ENCODE assay signal across 17 cellular contexts in genomic region chr11:116600930-116601329, GRCh38.
DNase-seq lines count a peak whose midpoint lies in the region; ATAC-seq and TF ChIP-seq lines count a peak whose summit lies in the region.
"Had no signal": no experiment of that assay in that cellular context is flagged by ENCODE, and none has a peak within 500 bp of the region (broad histone marks: within the 10 kb centered on the region; RNA-seq: fewer than 3 reads in every experiment).

No MANE protein-coding gene starts in this region.

- no peak overlapping the region for H3K9ac ChIP-seq in endodermal cell (ENCODE audit: extremely low read depth, low read length, poor library complexity, severe bottlenecking)

- 91 to 96% methylated on average over 4 of the region's 4 CpGs for WGBS in endodermal cell (ENCODE audit: insufficient coverage in 1 of 2, insufficient read length in 1 of 2), 2 experiments
- WGBS in suprapubic skin, result 89% methylated on average over 4 of the region's 4 CpGs

- TF ChIP-seq CTCF in endodermal cell (conservative IDR thresholded peaks at IDR 0.05), result no peak
- no peak for TF ChIP-seq CTCF in suprapubic skin (IDR thresholded peaks at IDR 0.05)

- H3K4me1 Mint-ChIP-seq in endodermal cell, result peaks cover 7% of the 10 kb centered on the region
- H3K4me1 Mint-ChIP-seq: CD4-positive, CD25-positive, alpha-beta regulatory T cell had no signal

- H3K27me3 Mint-ChIP-seq in endodermal cell (ENCODE audit: insufficient read depth), result peaks cover 12% of the 10 kb centered on the region

- H3K27me3 ChIP-seq in endodermal cell (ENCODE audit: control insufficient read depth, insufficient read depth, low read length, poor library complexity, severe bottlenecking) (no peaks in the 10 kb centered on the region), suprapubic skin (peaks cover 28% of the 10 kb centered on the region)
- H3K27me3 ChIP-seq: BE2C, SJSA1 had no signal

- no peak overlapping the region for H3K27ac ChIP-seq in endodermal cell (ENCODE audit: low read depth, low read length)
- no peak overlapping the region for H3K27ac ChIP-seq in suprapubic skin
- H3K27ac ChIP-seq: PC-9, SJSA1 had no signal

- no peaks in the 10 kb centered on the region for H3K36me3 ChIP-seq in endodermal cell (ENCODE audit: control insufficient read depth, insufficient read depth, low read length)
- H3K36me3 ChIP-seq in suprapubic skin, result no peaks in the 10 kb centered on the region
- H3K36me3 ChIP-seq: BE2C, SJSA1 had no signal

- H3K9me3 ChIP-seq in endodermal cell (ENCODE audit: control insufficient read depth, low read length) (no peaks in the 10 kb centered on the region), suprapubic skin (no peaks in the 10 kb centered on the region)
- H3K9me3 ChIP-seq: BE2C, Caco-2, SJSA1 had no signal

- no peak for ATAC-seq in HG03354 (IDR thresholded peaks at IDR 0.05; ENCODE audit: poor library complexity, severe bottlenecking, unreplicated experiment)

- H3K9me3 Mint-ChIP-seq in endodermal cell, result no peaks in the 10 kb centered on the region

- no peak overlapping the region for H3K4me3 ChIP-seq in endodermal cell (ENCODE audit: low read length)
- H3K4me3 ChIP-seq in suprapubic skin, result no peak overlapping the region
- H3K4me3 ChIP-seq: PC-9, SJSA1 had no signal

- no peak for TF ChIP-seq EP300 in suprapubic skin (IDR thresholded peaks at IDR 0.05)

- TF ChIP-seq POLR2A in suprapubic skin (IDR thresholded peaks at IDR 0.05), result no peak

- no peaks in the 10 kb centered on the region for H3K4me1 ChIP-seq in endodermal cell (ENCODE audit: control insufficient read depth, insufficient read depth, low read length)
- no peaks in the 10 kb centered on the region for H3K4me1 ChIP-seq in suprapubic skin
- H3K4me1 ChIP-seq: SJSA1 had no signal

- H3K36me3 Mint-ChIP-seq in endodermal cell (ENCODE audit: low read depth), result no peaks in the 10 kb centered on the region
- H3K36me3 Mint-ChIP-seq: CD4-positive, CD25-positive, alpha-beta regulatory T cell had no signal

- H3K4me3 Mint-ChIP-seq in endodermal cell, result no peak overlapping the region
- H3K4me3 Mint-ChIP-seq: CD4-positive, CD25-positive, alpha-beta regulatory T cell had no signal

- DNase-seq in activated effector memory CD4-positive, alpha-beta T cell treated with anti-CD3 and anti-CD28 coated beads, Interleukin-2, amount 50 U/mL, for 16 hours, result peak; percentile 5
- no peak for DNase-seq in activated effector memory CD4-positive, alpha-beta T cell treated with Interleukin-2 at 50 U/mL for 16 hours
- DNase-seq in RPMI7951 (ENCODE audit: low read depth) (peak; percentile 19), endodermal cell (peak; percentile 32), suprapubic skin (ENCODE audit: low spot score in 2 of 2) (peak; percentile 10 to 15), EL (no peak)
- no peak for DNase-seq in activated CD4-positive, CD25-positive, alpha-beta regulatory T cell treated with anti-CD3 and anti-CD28 coated beads, Interleukin-2, amount 50 U/mL, for 72 hours
- DNase-seq: BE2C; CD4-positive, CD25-positive, alpha-beta regulatory T cell; NCI-H1417 treated with DMSO at 0.1 percent for 48 hours; NCI-H187 treated with DMSO at 0.1 percent for 48 hours; NCI-H226; NCI-H524; PC-9 had no signal

- H3K27ac Mint-ChIP-seq in endodermal cell, result no peak overlapping the region
- H3K27ac Mint-ChIP-seq: CD4-positive, CD25-positive, alpha-beta regulatory T cell had no signal

Comparison
In these comparisons a context has a peak if more than half of its experiments do, and no peak if none do; other contexts are left out.
1. DNase-seq: peak in activated effector memory CD4-positive, alpha-beta T cell treated with anti-CD3 and anti-CD28 coated beads, Interleukin-2, amount 50 U/mL, for 16 hours (single experiment), RPMI7951 (single experiment), endodermal cell (single experiment) and suprapubic skin (2 of 2); none in activated effector memory CD4-positive, alpha-beta T cell treated with Interleukin-2 at 50 U/mL for 16 hours (single experiment), EL (single experiment) and activated CD4-positive, CD25-positive, alpha-beta regulatory T cell treated with anti-CD3 and anti-CD28 coated beads, Interleukin-2, amount 50 U/mL, for 72 hours (single experiment).